In the genomic region with DNA sequence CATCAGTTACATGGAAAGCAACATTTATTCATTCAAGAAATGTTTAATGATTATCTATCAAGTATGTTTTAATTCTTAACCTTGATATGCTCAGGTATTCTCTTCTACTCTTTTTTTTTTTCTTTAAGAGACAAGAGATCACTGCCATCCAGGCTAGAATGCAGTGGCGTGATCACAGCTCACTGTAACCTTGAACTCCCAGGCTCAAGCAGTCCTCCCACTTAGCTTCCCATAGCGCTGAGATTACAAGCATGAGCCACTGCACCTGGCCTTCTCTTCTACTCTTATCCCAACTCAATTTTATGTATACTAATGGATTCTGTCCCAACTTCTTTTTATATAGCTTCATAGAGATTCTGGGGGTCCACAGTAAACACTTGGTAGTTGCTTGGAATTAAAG, we compare ENCODE assay signal across 21 cellular contexts.
"Had no signal": no experiment of that assay in that cellular context is flagged by ENCODE, and none has a peak within 500 bp of the region (broad histone marks: within the 10 kb centered on the region; RNA-seq: fewer than 3 reads in every experiment).

No MANE protein-coding gene starts in this region.

- DNase-seq: activated CD4-positive, CD25-positive, alpha-beta regulatory T cell; activated CD8-positive, alpha-beta T cell treated with anti-CD3 and anti-CD28 coated beads, Interleukin-2, amount 10 ng/mL, durations not matched to agents 7 days and 5 days; activated naive CD4-positive, alpha-beta T cell treated with Interleukin-2 at 50 U/mL for 16 hours; activated T-cell treated with anti-CD3 and anti-CD28 coated beads, Interleukin-2, amount 50 U/mL, for 24 hours; effector CD8-positive, alpha-beta T cell; left colon; lower lobe of right lung; posterior cingulate gyrus; stimulated activated CD4-positive, alpha-beta T cell treated with anti-CD3 and anti-CD28 coated beads, Interleukin-2, amount 100 ng/mL, for 24 hours; T-cell; transverse colon had no signal

- H3K9me3 Mint-ChIP-seq: activated CD4-positive, alpha-beta T cell treated with anti-CD3 and anti-CD28 coated beads, Interleukin-2, amount 10 ng/mL, durations not matched to agents 24 days and 14 days; activated T-cell treated with anti-CD3 and anti-CD28 coated beads, Interleukin-2, amount 50 U/mL, for 24 hours; activated T-helper 2 cell treated with anti-CD3 and anti-CD28 coated beads, Interferon-gamma antibody, Interleukin-2, Interleukin-4, amounts not matched to agents 10 μg/mL and 5 μg/mL and 100 μg/mL, durations not matched to agents 14 hours and 24 hours and 36 hours; dendritic cell treated with granulocyte-macrophage colony-stimulating factor and Interleukin-4, amounts not matched to agents 40 ng/mL and 50 ng/mL, for 4 days; natural killer cell treated with Interleukin-12 subunit alpha and Interleukin-12 subunit beta and Interleukin-15 and Interleukin-18, amount 100 ng/mL, for 72 hours; stimulated activated naive CD8-positive, alpha-beta T cell treated with anti-CD3 and anti-CD28 coated beads, Interleukin-15, Interleukin-2, amounts not matched to agents 100 ng/mL and 50 ng/mL, for 24 hours; T-cell had no signal

- H3K27ac ChIP-seq: cardiac muscle cell, hepatocyte, lower lobe of right lung, neutrophil, transverse colon, vagina had no signal

- H3K4me3 ChIP-seq: cardiac muscle cell, hepatocyte, lower lobe of right lung, transverse colon, vagina had no signal

- H3K27me3 Mint-ChIP-seq: activated CD4-positive, alpha-beta T cell treated with anti-CD3 and anti-CD28 coated beads, Interleukin-2, amount 10 ng/mL, durations not matched to agents 24 days and 14 days; activated T-cell treated with anti-CD3 and anti-CD28 coated beads, Interleukin-2, amount 50 U/mL, for 24 hours; dendritic cell treated with granulocyte-macrophage colony-stimulating factor and Interleukin-4, amounts not matched to agents 40 ng/mL and 50 ng/mL, for 4 days; natural killer cell treated with Interleukin-12 subunit alpha and Interleukin-12 subunit beta and Interleukin-15 and Interleukin-18, amount 100 ng/mL, for 72 hours; stimulated activated naive CD8-positive, alpha-beta T cell treated with anti-CD3 and anti-CD28 coated beads, Interleukin-15, Interleukin-2, amounts not matched to agents 100 ng/mL and 50 ng/mL, for 24 hours; T-cell had no signal

- H3K4me3 Mint-ChIP-seq: activated CD4-positive, alpha-beta T cell treated with anti-CD3 and anti-CD28 coated beads, Interleukin-2, amount 10 ng/mL, durations not matched to agents 24 days and 14 days; activated CD8-positive, alpha-beta T cell treated with anti-CD3 and anti-CD28 coated beads, Interleukin-2, amount 10 ng/mL, durations not matched to agents 7 days and 5 days; activated T-cell treated with anti-CD3 and anti-CD28 coated beads, Interleukin-2, amount 50 U/mL, for 24 hours; dendritic cell treated with granulocyte-macrophage colony-stimulating factor and Interleukin-4, amounts not matched to agents 40 ng/mL and 50 ng/mL, for 4 days; natural killer cell treated with Interleukin-12 subunit alpha and Interleukin-12 subunit beta and Interleukin-15 and Interleukin-18, amount 100 ng/mL, for 72 hours; stimulated activated naive CD8-positive, alpha-beta T cell treated with anti-CD3 and anti-CD28 coated beads, Interleukin-15, Interleukin-2, amounts not matched to agents 100 ng/mL and 50 ng/mL, for 24 hours; T-cell had no signal

- H3K4me2 ChIP-seq: hepatocyte had no signal

- ATAC-seq: activated CD8-positive, alpha-beta T cell treated with anti-CD3 and anti-CD28 coated beads, Interleukin-2, amount 10 ng/mL, durations not matched to agents 7 days and 5 days; left colon; lower lobe of right lung; natural killer cell treated with Interleukin-12 subunit alpha and Interleukin-12 subunit beta and Interleukin-15 and Interleukin-18, amount 100 ng/mL, for 72 hours; T-cell had no signal

- H3K4me1 ChIP-seq: transverse colon, vagina had no signal

- H2AFZ ChIP-seq: hepatocyte had no signal

- H3K9me3 ChIP-seq: lower lobe of right lung, neutrophil, transverse colon, vagina had no signal

- H3K27ac Mint-ChIP-seq: activated CD4-positive, alpha-beta T cell treated with anti-CD3 and anti-CD28 coated beads, Interleukin-2, amount 10 ng/mL, durations not matched to agents 24 days and 14 days; activated CD8-positive, alpha-beta T cell treated with anti-CD3 and anti-CD28 coated beads, Interleukin-2, amount 10 ng/mL, durations not matched to agents 7 days and 5 days; activated T-cell treated with anti-CD3 and anti-CD28 coated beads, Interleukin-2, amount 50 U/mL, for 24 hours; activated T-helper 2 cell treated with anti-CD3 and anti-CD28 coated beads, Interferon-gamma antibody, Interleukin-2, Interleukin-4, amounts not matched to agents 10 μg/mL and 5 μg/mL and 100 μg/mL, durations not matched to agents 14 hours and 24 hours and 36 hours; dendritic cell treated with granulocyte-macrophage colony-stimulating factor and Interleukin-4, amounts not matched to agents 40 ng/mL and 50 ng/mL, for 4 days; natural killer cell treated with Interleukin-12 subunit alpha and Interleukin-12 subunit beta and Interleukin-15 and Interleukin-18, amount 100 ng/mL, for 72 hours; stimulated activated naive CD8-positive, alpha-beta T cell treated with anti-CD3 and anti-CD28 coated beads, Interleukin-15, Interleukin-2, amounts not matched to agents 100 ng/mL and 50 ng/mL, for 24 hours had no signal

- H3K27me3 ChIP-seq: cardiac muscle cell, hepatocyte, neutrophil, transverse colon, vagina had no signal

- FAIRE-seq: islet of Langerhans had no signal
